Comparison of ENCODE assay signal across 8 cellular contexts in the genomic region with DNA sequence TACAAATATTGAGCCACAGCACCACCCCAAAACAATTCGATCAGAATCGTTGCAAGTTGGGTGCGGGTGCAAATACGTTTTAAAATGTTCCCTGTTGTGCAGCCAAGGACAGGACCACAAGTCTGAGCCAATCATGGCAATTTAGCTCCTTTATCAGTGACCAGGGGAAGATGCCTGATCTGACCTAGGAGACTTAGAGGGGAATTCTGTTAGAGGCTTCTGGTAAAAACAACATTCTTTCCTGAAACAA. TPM values are rescaled to one million over a fixed set of nuclear protein-coding genes. Genes with fewer than 3 reads are reported as not detected.
A peak's percentile ranks its signal among the peaks of the same experiment; 100 is the strongest.
DNase-seq lines count a peak whose midpoint lies in the region; TF ChIP-seq lines count a peak whose summit lies in the region.

No MANE protein-coding gene starts in this region.

- no peaks in the 10 kb centered on the region for H3K36me3 Mint-ChIP-seq in H9 (ENCODE audit: insufficient read depth in 1 of 3, low read depth in 3 of 3)

- H3K9me2 ChIP-seq in PC-9 (ENCODE audit: insufficient read depth): no peaks in the 10 kb centered on the region

- H3K27ac ChIP-seq in H9 (ENCODE audit: insufficient read length, low read depth, low read length): no peak overlapping the region
- H3K27ac ChIP-seq in PC-9: no peak overlapping the region

- H3K56ac ChIP-seq in H9 (ENCODE audit: insufficient read length, low read depth, low read length): no peak overlapping the region

- H2AK5ac ChIP-seq in H9 (ENCODE audit: insufficient read length, low read length): no peak overlapping the region

- no CpG with 5 or more reads among the region's 4 CpGs for WGBS in H9 (ENCODE audit: extremely low coverage, insufficient read length, low lambda C conversion rate)

- H4K91ac ChIP-seq in H9 (ENCODE audit: insufficient read length, low read depth, low read length): no peak overlapping the region

- no peaks in the 10 kb centered on the region for H3K9me3 Mint-ChIP-seq in H9

- H2BK120ac ChIP-seq in H9 (ENCODE audit: low read depth, low read length, poor library complexity, severe bottlenecking): no peak overlapping the region

- peak overlapping the region; percentile 34 to 86 (median 68); a peak in 6 of 7 replicates for H3K27ac Mint-ChIP-seq in H9

- H3K4me1 ChIP-seq in H9 (ENCODE audit: insufficient read depth, low read length) (no peaks in the 10 kb centered on the region), PC-9 (replicated peaks; ENCODE audit: insufficient read depth) (peaks cover 7% of the 10 kb centered on the region)

- H3K79me2 ChIP-seq in H9 (ENCODE audit: insufficient read depth, low read length): no peaks in the 10 kb centered on the region
- no peaks in the 10 kb centered on the region for H3K79me2 ChIP-seq in PC-9 (ENCODE audit: low read depth)

- no peak overlapping the region for H4K5ac ChIP-seq in H9 (ENCODE audit: insufficient read length, low read depth, low read length)

- no peaks in the 10 kb centered on the region for H3K27me3 ChIP-seq in H9 (ENCODE audit: insufficient read depth, low read length)
- no peaks in the 10 kb centered on the region for H3K27me3 ChIP-seq in PC-9 (ENCODE audit: insufficient read depth, low read depth)

- no peaks in the 10 kb centered on the region for H3K36me3 ChIP-seq in PC-9 (ENCODE audit: low read depth)

- H3K9me3 ChIP-seq in H9 (ENCODE audit: control insufficient read depth, low read depth, low read length) (no peaks in the 10 kb centered on the region), PC-9 (ENCODE audit: insufficient read depth, low read depth) (no peaks in the 10 kb centered on the region)

- no peak overlapping the region for H2BK5ac ChIP-seq in H9 (ENCODE audit: insufficient read length, low read length)

- DNase-seq in H9 (peak; percentile 30), PC-9 (no peak), fibroblast of mammary gland (ENCODE audit: low read depth) (no peak), putamen (ENCODE audit: low spot score) (peak; percentile 2), NCI-H82 treated with DMSO at 0.1 percent for 48 hours (lab: John Stamatoyannopoulos, UW; ENCODE audit: unreplicated experiment) (no peak), NCI-H2107 treated with DMSO at 0.1 percent for 48 hours (lab: John Stamatoyannopoulos, UW; ENCODE audit: unreplicated experiment) (no peak), NCI-H1048 (lab: John Stamatoyannopoulos, UW) (no peak)

- H2BK15ac ChIP-seq in H9 (ENCODE audit: low read depth, low read length): no peak overlapping the region

- no peaks in the 10 kb centered on the region for H3K79me1 ChIP-seq in H9 (ENCODE audit: insufficient read depth, low read depth, low read length, poor library complexity, severe bottlenecking)

- H3T11ph ChIP-seq in H9 (ENCODE audit: low read length): no peak overlapping the region

- H3K4me3 Mint-ChIP-seq in H9: peak overlapping the region; percentile 80 to 87

- H3K18ac ChIP-seq in H9 (ENCODE audit: insufficient read length, low read depth, low read length): no peak overlapping the region

- CTCF ChIA-PET in PC-9 (lab: Charles Lee): interaction anchor here (0.6 to 2.1 kb wide), 5 partner anchors 93 to 245 kb away, joined by 3 to 18 read pairs (median 6); no protein-coding TSS in a partner anchor

- H2BK12ac ChIP-seq in H9 (ENCODE audit: insufficient read length, low read depth, low read length): no peak overlapping the region

- H2AFZ ChIP-seq in H9 (ENCODE audit: low read length) (peak overlapping the region; percentile 61), PC-9 (peak overlapping the region; percentile 80)

- H3F3A ChIP-seq in PC-9 (ENCODE audit: insufficient read depth, low read depth): no peaks in the 10 kb centered on the region

- H4K20me1 ChIP-seq in H9 (ENCODE audit: control insufficient read depth, insufficient read depth, insufficient read length) (no peaks in the 10 kb centered on the region), PC-9 (ENCODE audit: insufficient read depth) (no peaks in the 10 kb centered on the region)

- intact Hi-C loops in PC-9 (cut with micrococcal nuclease; ENCODE audit: unreplicated experiment): loop anchor here (1.0 to 5.0 kb wide), 4 partner anchors 39 to 246 kb away; no protein-coding TSS in a partner anchor

- BruUV-seq in PC-9 (replicated peaks; lab: Mats Ljungman, UMichigan): no TSS peak

- H3K4me3 ChIP-seq in GM08714 (ENCODE audit: low read length) (peak overlapping the region; percentile 77), PC-9 (peak overlapping the region; percentile 57), fibroblast of mammary gland (ENCODE audit: control insufficient read depth, low read depth, low read length) (peak overlapping the region; percentile 67)

- no peak overlapping the region for H2BK20ac ChIP-seq in H9 (ENCODE audit: low read depth, low read length, poor library complexity, severe bottlenecking)

- TF ChIP-seq CTCF in H9 (conservative IDR thresholded peaks at IDR 0.05) (no peak), PC-9 (conservative IDR thresholded peaks at IDR 0.05) (no peak), fibroblast of mammary gland (conservative IDR thresholded peaks at IDR 0.05; ENCODE audit: control insufficient read depth, insufficient read depth, low read depth, low read length) (no peak)

- H3K4me2 ChIP-seq in H9 (ENCODE audit: insufficient read depth, insufficient read length, low read length) (peak overlapping the region; percentile 94), PC-9 (peak overlapping the region; percentile 84)

- H3K4ac ChIP-seq in H9 (ENCODE audit: low read depth, low read length): no peak overlapping the region

- no peaks in the 10 kb centered on the region for H3K27me3 Mint-ChIP-seq in H9 (ENCODE audit: low read depth)

- H3K23ac ChIP-seq in H9 (ENCODE audit: insufficient read length, low read depth, low read length): no peak overlapping the region

- peaks cover 2 to 13% of the 10 kb centered on the region in 2 experiments; a peak in 3 of 4 replicates for H3K4me1 Mint-ChIP-seq in H9

- H3K14ac ChIP-seq in H9 (ENCODE audit: insufficient read depth, low read length): no peak overlapping the region

- POLR2A ChIA-PET in PC-9 (lab: Charles Lee; ENCODE audit: unreplicated experiment): interaction anchor here (0.7 kb wide), 1 partner anchor 246 kb away, joined by 4 read pairs; no protein-coding TSS in a partner anchor

- H3K9ac ChIP-seq in H9 (ENCODE audit: extremely low read depth, insufficient read length, low read length): peak overlapping the region; percentile 84

- no peak overlapping the region for H4K8ac ChIP-seq in H9 (replicated peaks; ENCODE audit: insufficient read length, low read depth, low read length)

- H3K23me2 ChIP-seq in H9 (ENCODE audit: insufficient read length, low read depth, low read length, poor library complexity, severe bottlenecking): peaks cover 6% of the 10 kb centered on the region

RNA-seq across cellular contexts. Expression of a gene that starts 25.6 kb away (rescaled TPM):
- total RNA-seq in H9 (2021): 85.9 and 91.0 TPM in 2 replicates
- total RNA-seq in PC-9 (2021): 46.4 and 63.8 TPM in 2 replicates

RNA-seq across cellular contexts. Expression of a gene that starts 37.7 kb away (rescaled TPM):
- 60.8 and 66.6 TPM in 2 replicates for total RNA-seq in H9 (2021)
- 59.8 and 67.1 TPM in 2 replicates for total RNA-seq in PC-9 (2021)

Comparison
In these comparisons a context has a peak if more than half of its experiments do, and no peak if none do; other contexts are left out.
1. DNase-seq: peak in H9 (single experiment) and putamen (single experiment); none in PC-9 (0 of 2), fibroblast of mammary gland (single experiment), NCI-H82 treated with DMSO at 0.1 percent for 48 hours (single experiment), NCI-H2107 treated with DMSO at 0.1 percent for 48 hours (single experiment) and NCI-H1048 (single experiment).
2. Peak in every context shown above with its lines, with median percentiles within 50 percentile points of each other: H3K4me3 ChIP-seq.